ENCODE assay signal across 1 cellular context in genomic region chr11:61429691-61430582, GRCh38.
A peak's percentile ranks its signal among the peaks of the same experiment; 100 is the strongest.
TF ChIP-seq lines count a peak whose summit lies in the region.

TSS of gene CPSF7 (minus strand) at chr11:61429975. CDS start at chr11:61429235, 740 bp downstream.
TSS of gene SDHAF2 (plus strand) at chr11:61430124. CDS start at chr11:61430147, 23 bp downstream.

TF ChIP-seq in K562, 482 proteins besides CTCF, POLR2A, EP300 and RAD21 (continued from another document and continues in another):
- TF ChIP-seq ZBTB40 (IDR thresholded peaks at IDR 0.05) (peak; percentile 98), ZBTB40 (CRISPR knock-in tag; IDR thresholded peaks at IDR 0.05) (no peak), TBL1XR1 (IDR thresholded peaks at IDR 0.05; ENCODE audit: low read length in 2 of 2) (no peak), ZBTB49 (CRISPR knock-in tag; IDR thresholded peaks at IDR 0.05; ENCODE audit: borderline replicate concordance) (no peak), ZKSCAN1 (IDR thresholded peaks at IDR 0.05; ENCODE audit: low read depth, low read length) (peak; percentile 100), E2F3 (CRISPR knock-in tag; IDR thresholded peaks at IDR 0.05) (peak; percentile 84), ZNF511 (CRISPR knock-in tag; IDR thresholded peaks at IDR 0.05) (peak; percentile 94), E2F4 (CRISPR knock-in tag; IDR thresholded peaks at IDR 0.05; ENCODE audit: low read depth) (peak; percentile 86; the same call in 1 of the 2 replicates), PREB (CRISPR knock-in tag; IDR thresholded peaks at IDR 0.05) (no peak), PHB2 (IDR thresholded peaks at IDR 0.05; ENCODE audit: low read depth) (peak; percentile 16; the same call in 1 of the 2 replicates), ETV6 (IDR thresholded peaks at IDR 0.05; ENCODE audit: borderline replicate concordance in 1 of 2, low read depth in 2 of 2, low read length in 1 of 2) (peak; percentile 82 to 92; a peak in 3 of 4 replicates), ETV6 (CRISPR knock-in tag; IDR thresholded peaks at IDR 0.05; ENCODE audit: borderline replicate concordance) (no peak), PHF20 (IDR thresholded peaks at IDR 0.05; ENCODE audit: partially characterized antibody) (peak; percentile 88), TEAD4 (IDR thresholded peaks at IDR 0.05; ENCODE audit: low read length) (no peak), TEAD4 (CRISPR knock-in tag; IDR thresholded peaks at IDR 0.05; ENCODE audit: borderline replicate concordance) (0 out of 2 replicates have a peak, but pooled peaks have one; percentile 27), ELF1 (tag; IDR thresholded peaks at IDR 0.05) (peak; percentile 98), CBX3 (IDR thresholded peaks at IDR 0.05; ENCODE audit: borderline replicate concordance in 1 of 2, low read length in 2 of 2) (0 out of 3 replicates have a peak, but pooled peaks of 1 of the 2 experiments have one; percentile 8), MYC (IDR thresholded peaks at IDR 0.05; ENCODE audit: low read depth, low read length) (peak; percentile 71), MYC (CRISPR knock-in tag; IDR thresholded peaks at IDR 0.05; ENCODE audit: borderline replicate concordance, low read depth) (peak; percentile 64; the same call in 1 of the 2 replicates), PKNOX1 (IDR thresholded peaks at IDR 0.05) (peak; percentile 61), SAP30 (IDR thresholded peaks at IDR 0.05; ENCODE audit: borderline replicate concordance, insufficient read depth, low read depth, low read length, poor library complexity, severe bottlenecking) (no peak), FOXP4 (CRISPR knock-in tag; IDR thresholded peaks at IDR 0.05; ENCODE audit: borderline replicate concordance) (0 out of 2 replicates have a peak, but pooled peaks have one; percentile 50), CXXC5 (CRISPR knock-in tag; IDR thresholded peaks at IDR 0.05) (peak; percentile 91), ESRRA (IDR thresholded peaks at IDR 0.05; ENCODE audit: borderline replicate concordance, low read depth) (peak; percentile 54; the same call in 1 of the 2 replicates), DPF2 (IDR thresholded peaks at IDR 0.05) (0 out of 2 replicates have a peak, but pooled peaks have one; percentile 15), EP400 (IDR thresholded peaks at IDR 0.05) (peak; percentile 95), CAMTA2 (CRISPR knock-in tag; conservative IDR thresholded peaks at IDR 0.05) (0 out of 2 replicates have a peak, but pooled peaks have one; percentile 17), SMAD3 (CRISPR knock-in tag; conservative IDR thresholded peaks at IDR 0.05) (no peak), KLF6 (CRISPR knock-in tag; IDR thresholded peaks at IDR 0.05; ENCODE audit: borderline replicate concordance) (no peak), CBX1 (IDR thresholded peaks at IDR 0.05; ENCODE audit: low read depth) (0 out of 2 replicates have a peak, but pooled peaks have one; percentile 26), CREBBP (IDR thresholded peaks at IDR 0.05; ENCODE audit: low read depth, low read length) (no peak), RBBP5 (IDR thresholded peaks at IDR 0.05; ENCODE audit: borderline replicate concordance, insufficient read depth, low read length, poor library complexity, severe bottlenecking) (peak; percentile 59), ZBED1 (IDR thresholded peaks at IDR 0.05) (peak; percentile 74; the same call in 1 of the 2 replicates), STAT6 (CRISPR knock-in tag; IDR thresholded peaks at IDR 0.05) (0 out of 2 replicates have a peak, but pooled peaks have one; percentile 6), HMGN3 (IDR thresholded peaks at IDR 0.05; ENCODE audit: borderline replicate concordance, extremely low read depth, insufficient read length, low read depth, low read length) (no peak)
